ENCODE assay signal across 8 cellular contexts in genomic region chr20:62837790-62838458, GRCh38.
DNase-seq lines count a peak whose midpoint lies in the region; ATAC-seq lines count a peak whose summit lies in the region.

No MANE protein-coding gene starts in this region.

- H3K4me1 ChIP-seq in effector memory CD4-positive, alpha-beta T cell (ENCODE audit: control insufficient read depth, insufficient read depth, low read length, poor library complexity, severe bottlenecking) = no peaks in the 10 kb centered on the region

- no peak overlapping the region for H3K27ac ChIP-seq in effector memory CD4-positive, alpha-beta T cell (ENCODE audit: insufficient read depth, low read length, poor library complexity, severe bottlenecking)

- H3K4me3 ChIP-seq in effector memory CD4-positive, alpha-beta T cell (ENCODE audit: insufficient read depth, low read depth, low read length, poor library complexity, severe bottlenecking) = no peak overlapping the region

- no peaks in the 10 kb centered on the region for H3K27me3 ChIP-seq in effector memory CD4-positive, alpha-beta T cell (replicated peaks; ENCODE audit: control insufficient read depth, insufficient read depth, low read length, poor library complexity, severe bottlenecking)

- peak; percentile 63 for ATAC-seq in GM21786 (IDR thresholded peaks at IDR 0.05; ENCODE audit: unreplicated experiment)

- H3K36me3 ChIP-seq in effector memory CD4-positive, alpha-beta T cell (ENCODE audit: control insufficient read depth, insufficient read depth, low read length) = no peaks in the 10 kb centered on the region

- DNase-seq in COR-L47 (lab: John Stamatoyannopoulos, UW) (peak; percentile 35), NCI-H2107 treated with DMSO at 0.1 percent for 48 hours (lab: John Stamatoyannopoulos, UW; ENCODE audit: unreplicated experiment) (peak; percentile 42), fibroblast of the conjunctiva (ENCODE audit: low read depth) (peak; percentile 63), Ammon's horn (ENCODE audit: low spot score) (no peak), amygdala (lab: John Stamatoyannopoulos, UW) (no peak)
- DNase-seq in stimulated activated naive CD4-positive, alpha-beta T cell treated with Interleukin-2 at 50 U/mL for 16 hours (lab: John Stamatoyannopoulos, UW) = no peak
- DNase-seq in effector memory CD4-positive, alpha-beta T cell = no peak

- no peaks in the 10 kb centered on the region for H3K9me3 ChIP-seq in effector memory CD4-positive, alpha-beta T cell (ENCODE audit: control insufficient read depth, low read length)

Comparison
In these comparisons a context has a peak if more than half of its experiments do, and no peak if none do; other contexts are left out.
1. DNase-seq: peak in COR-L47 (single experiment), NCI-H2107 treated with DMSO at 0.1 percent for 48 hours (single experiment) and fibroblast of the conjunctiva (single experiment); none in Ammon's horn (single experiment), stimulated activated naive CD4-positive, alpha-beta T cell treated with Interleukin-2 at 50 U/mL for 16 hours (single experiment), amygdala (0 of 56) and effector memory CD4-positive, alpha-beta T cell (0 of 3).